Comparison of ENCODE assay signal across 24 cellular contexts in genomic region chr2:108943067-108943350, GRCh38. TPM values are rescaled to one million over a fixed set of nuclear protein-coding genes. Genes with fewer than 3 reads are reported as not detected.
"Had no signal": no experiment of that assay in that cellular context is flagged by ENCODE, and none has a peak within 500 bp of the region (broad histone marks: within the 10 kb centered on the region; RNA-seq: fewer than 3 reads in every experiment).

No MANE protein-coding gene starts in this region.

- H3K27me3 ChIP-seq: gastrocnemius medialis, left lung, right lobe of liver, tibial artery had no signal

- H3K4me1 Mint-ChIP-seq: memory B cell; stimulated activated memory B cell treated with anti-CD40 and anti-IgM and Interleukin-4, amounts not matched to agents 10 μg/mL and 1 μg/mL and 100 μg/mL, for 72 hours had no signal

- DNase-seq: cerebellar nuclear complex; effector memory CD8-positive, alpha-beta T cell; gastrocnemius medialis; heart right ventricle; islet precursor cell; left lung; lower lobe of right lung; midbrain; psoas muscle; retina; right lobe of liver; stimulated activated CD4-positive, alpha-beta T cell treated with anti-CD3 and anti-CD28 coated beads, Interleukin-15, amount 100 ng/mL, for 24 hours; stimulated activated CD4-positive, alpha-beta T cell treated with anti-CD3 and anti-CD28 coated beads, Interleukin-1b, Interleukin-23, amount 100 ng/mL, for 48 hours; stimulated activated CD4-positive, alpha-beta T cell treated with anti-CD3 and anti-CD28 coated beads, Interleukin-4, amount 100 ng/mL, for 24 hours had no signal

- H3K27me3 Mint-ChIP-seq: dendritic cell treated with granulocyte-macrophage colony-stimulating factor and Interleukin-4, amounts not matched to agents 40 ng/mL and 50 ng/mL, for 4 days; stimulated activated naive CD8-positive, alpha-beta T cell treated with anti-CD3 and anti-CD28 coated beads, Interleukin-15, Interleukin-2, amounts not matched to agents 100 ng/mL and 50 ng/mL, for 24 hours had no signal

- H3K27ac ChIP-seq: gastrocnemius medialis, heart right ventricle, left lung, lower lobe of right lung, parathyroid adenoma, psoas muscle, right lobe of liver, tibial artery had no signal

- H3K27ac Mint-ChIP-seq: dendritic cell treated with granulocyte-macrophage colony-stimulating factor and Interleukin-4, amounts not matched to agents 40 ng/mL and 50 ng/mL, for 4 days; effector memory CD8-positive, alpha-beta T cell; memory B cell; natural killer cell treated with Interleukin-12 subunit alpha and Interleukin-12 subunit beta and Interleukin-15 and Interleukin-18, amount 100 ng/mL, for 72 hours; stimulated activated memory B cell treated with anti-CD40 and anti-IgM and Interleukin-4, amounts not matched to agents 10 μg/mL and 1 μg/mL and 100 μg/mL, for 72 hours; stimulated activated naive CD8-positive, alpha-beta T cell treated with anti-CD3 and anti-CD28 coated beads, Interleukin-15, Interleukin-2, amounts not matched to agents 100 ng/mL and 50 ng/mL, for 24 hours had no signal

- H3K4me1 ChIP-seq: gastrocnemius medialis, left lung, lower lobe of right lung, parathyroid adenoma, psoas muscle, right lobe of liver had no signal

- H3K36me3 Mint-ChIP-seq: stimulated activated memory B cell treated with anti-CD40 and anti-IgM and Interleukin-4, amounts not matched to agents 10 μg/mL and 1 μg/mL and 100 μg/mL, for 72 hours had no signal

- H3K4me3 ChIP-seq: gastrocnemius medialis, heart right ventricle, left lung, lower lobe of right lung, psoas muscle, right lobe of liver, tibial artery had no signal

- ATAC-seq: effector memory CD8-positive, alpha-beta T cell; gastrocnemius medialis; heart right ventricle; left lung; natural killer cell treated with Interleukin-12 subunit alpha and Interleukin-12 subunit beta and Interleukin-15 and Interleukin-18, amount 100 ng/mL, for 72 hours; psoas muscle; right lobe of liver; stimulated activated memory B cell treated with anti-CD40 and anti-IgM and Interleukin-4, amounts not matched to agents 10 μg/mL and 1 μg/mL and 100 μg/mL, for 72 hours had no signal

- H3K4me3 Mint-ChIP-seq: dendritic cell treated with granulocyte-macrophage colony-stimulating factor and Interleukin-4, amounts not matched to agents 40 ng/mL and 50 ng/mL, for 4 days; effector memory CD8-positive, alpha-beta T cell; memory B cell; natural killer cell treated with Interleukin-12 subunit alpha and Interleukin-12 subunit beta and Interleukin-15 and Interleukin-18, amount 100 ng/mL, for 72 hours; stimulated activated memory B cell treated with anti-CD40 and anti-IgM and Interleukin-4, amounts not matched to agents 10 μg/mL and 1 μg/mL and 100 μg/mL, for 72 hours; stimulated activated naive CD8-positive, alpha-beta T cell treated with anti-CD3 and anti-CD28 coated beads, Interleukin-15, Interleukin-2, amounts not matched to agents 100 ng/mL and 50 ng/mL, for 24 hours had no signal

RNA-seq across cellular contexts. Expression of gene EDAR, which starts 46.0 kb away (rescaled TPM):
- total RNA-seq: fibroblast of lung; gastrocnemius medialis; natural killer cell treated with Interleukin-12 subunit alpha and Interleukin-12 subunit beta and Interleukin-15 and Interleukin-18, amount 100 ng/mL, for 72 hours; omental fat pad; psoas muscle; temporal lobe had no signal
- polyA plus RNA-seq: fibroblast of lung, heart right ventricle had no signal
